Comparison of ENCODE assay signal across 23 cellular contexts in the genomic region with DNA sequence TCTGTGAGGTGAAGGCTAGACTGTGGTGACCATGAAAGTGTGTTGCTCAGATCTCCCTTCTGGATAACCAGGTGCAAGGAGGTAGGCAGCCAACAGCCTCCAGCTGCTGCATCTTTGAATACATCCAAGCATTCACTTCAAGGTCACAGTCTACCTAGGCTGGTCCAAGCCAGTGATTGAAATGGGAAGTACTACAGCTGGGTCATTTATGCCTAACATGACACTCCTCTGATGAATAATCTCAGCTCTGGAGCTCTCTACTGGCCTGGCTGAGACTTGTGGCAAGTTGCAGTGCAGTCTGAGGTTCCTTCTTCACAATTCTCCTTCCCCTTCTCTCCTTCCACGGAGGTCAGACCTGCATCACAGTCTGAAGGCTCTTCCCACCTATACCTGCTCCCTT. TPM values are rescaled to one million over a fixed set of nuclear protein-coding genes. Genes with fewer than 3 reads are reported as not detected.
"Had no signal": no experiment of that assay in that cellular context is flagged by ENCODE, and none has a peak within 500 bp of the region (broad histone marks: within the 10 kb centered on the region; RNA-seq: fewer than 3 reads in every experiment).

No MANE protein-coding gene starts in this region.

- H3K9me3 ChIP-seq: upper lobe of left lung had no signal

- H3K4me3 ChIP-seq: coronary artery, upper lobe of left lung had no signal

- ATAC-seq: activated CD4-positive, alpha-beta T cell treated with anti-CD3 and anti-CD28 coated beads for 36 hours; activated T-helper 17 cell treated with anti-CD3 and anti-CD28 coated beads, Interleukin-2, amount 50 U/mL, for 72 hours; left ventricle myocardium superior; T-helper 17 cell had no signal

- H3K27ac ChIP-seq: coronary artery, epithelial cell of prostate, upper lobe of left lung had no signal

- H3K27me3 ChIP-seq: upper lobe of left lung had no signal

- DNase-seq: activated B cell treated with CpG ODN at 0.5 μM for 24 hours; activated CD4-positive, alpha-beta T cell treated with anti-CD3 and anti-CD28 coated beads for 36 hours; activated CD4-positive, alpha-beta T cell treated with anti-CD3 and anti-CD28 coated beads, Interleukin-2, amount 50 U/mL, for 4 hours; activated CD8-positive, alpha-beta memory T cell treated with anti-CD3 and anti-CD28 coated beads for 24 hours; activated CD8-positive, alpha-beta memory T cell treated with anti-CD3 and anti-CD28 coated beads, Interleukin-2, amount 50 U/mL, for 4 hours; activated naive CD4-positive, alpha-beta T cell; activated naive CD8-positive, alpha-beta T cell treated with anti-CD3 and anti-CD28 coated beads for 36 hours; activated T-cell treated with anti-CD3 and anti-CD28 coated beads, Interleukin-2, amount 50 U/mL, for 24 hours; cerebellar nuclear complex; foreskin fibroblast; kidney glomerular epithelial cell; left ventricle myocardium superior; mammary epithelial cell; occipital lobe; stimulated activated CD4-positive, alpha-beta T cell treated with anti-CD3 and anti-CD28 coated beads, Interleukin-2, amount 100 ng/mL, for 48 hours; stimulated activated CD8-positive, alpha-beta memory T cell treated with anti-CD3 and anti-CD28 coated beads, Interleukin-4, amount 100 ng/mL, for 48 hours; stimulated activated naive CD4-positive, alpha-beta T cell; SW 1271; T-helper 17 cell; upper lobe of left lung had no signal

- H3K36me3 ChIP-seq: upper lobe of left lung had no signal

RNA-seq across cellular contexts. Expression of a gene that starts 35.0 kb away (rescaled TPM):
- total RNA-seq: activated B cell treated with CpG ODN at 0.5 μM for 24 hours; activated naive CD8-positive, alpha-beta T cell treated with anti-CD3 and anti-CD28 coated beads for 36 hours; activated T-helper 17 cell treated with anti-CD3 and anti-CD28 coated beads, Interleukin-2, amount 50 U/mL, for 72 hours had no signal
